In the genomic region with DNA sequence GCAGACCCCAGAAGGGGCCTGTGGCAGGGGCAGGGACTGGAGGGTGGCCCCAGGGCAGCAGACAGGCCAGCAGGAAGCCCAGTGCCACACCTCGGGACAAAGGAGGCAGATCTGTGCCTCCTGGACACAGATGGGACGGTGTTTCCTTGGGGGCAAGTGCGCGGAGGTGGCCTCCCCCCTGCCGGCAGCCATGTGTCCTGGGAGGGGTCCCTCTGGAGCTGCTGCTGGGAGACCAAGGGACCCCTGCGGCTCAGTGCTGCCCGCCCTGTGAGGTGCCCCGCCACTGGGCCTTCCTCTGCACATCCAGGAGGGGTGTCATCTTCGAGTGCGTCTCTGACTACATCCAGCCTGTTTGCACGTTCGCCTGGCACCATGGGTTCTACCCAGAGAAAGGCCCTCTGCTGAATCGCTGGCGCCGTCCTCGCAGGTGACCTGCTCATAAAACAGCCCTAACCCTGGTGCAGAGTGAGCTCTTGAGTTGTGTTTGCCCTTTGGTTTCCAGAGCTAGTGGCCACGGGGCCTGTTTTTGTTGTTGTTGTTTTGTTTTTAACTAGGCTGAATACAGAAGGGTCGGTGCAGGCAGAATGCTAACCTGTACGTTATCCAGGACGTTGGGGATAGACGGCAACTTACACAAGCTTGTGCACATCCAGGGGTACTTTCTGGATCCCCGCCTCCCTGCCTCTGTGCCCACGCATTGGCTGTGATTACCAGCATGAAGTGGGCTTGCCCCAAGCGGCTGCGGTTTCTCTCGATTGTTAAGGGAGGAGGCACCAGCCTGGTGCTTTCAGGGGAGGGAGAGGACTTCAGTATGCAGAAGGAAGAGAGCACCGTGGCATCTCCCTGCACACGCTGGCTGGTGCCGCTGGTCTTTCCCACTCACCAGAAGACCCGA, we compare ENCODE assay signal across 1 cellular context.
TF ChIP-seq lines count a peak whose summit lies in the region.

No MANE protein-coding gene starts in this region.

TF ChIP-seq in HEK293, 187 proteins besides CTCF, POLR2A, EP300 and RAD21 (continued from another document):
- TF ChIP-seq, protein P1, sequence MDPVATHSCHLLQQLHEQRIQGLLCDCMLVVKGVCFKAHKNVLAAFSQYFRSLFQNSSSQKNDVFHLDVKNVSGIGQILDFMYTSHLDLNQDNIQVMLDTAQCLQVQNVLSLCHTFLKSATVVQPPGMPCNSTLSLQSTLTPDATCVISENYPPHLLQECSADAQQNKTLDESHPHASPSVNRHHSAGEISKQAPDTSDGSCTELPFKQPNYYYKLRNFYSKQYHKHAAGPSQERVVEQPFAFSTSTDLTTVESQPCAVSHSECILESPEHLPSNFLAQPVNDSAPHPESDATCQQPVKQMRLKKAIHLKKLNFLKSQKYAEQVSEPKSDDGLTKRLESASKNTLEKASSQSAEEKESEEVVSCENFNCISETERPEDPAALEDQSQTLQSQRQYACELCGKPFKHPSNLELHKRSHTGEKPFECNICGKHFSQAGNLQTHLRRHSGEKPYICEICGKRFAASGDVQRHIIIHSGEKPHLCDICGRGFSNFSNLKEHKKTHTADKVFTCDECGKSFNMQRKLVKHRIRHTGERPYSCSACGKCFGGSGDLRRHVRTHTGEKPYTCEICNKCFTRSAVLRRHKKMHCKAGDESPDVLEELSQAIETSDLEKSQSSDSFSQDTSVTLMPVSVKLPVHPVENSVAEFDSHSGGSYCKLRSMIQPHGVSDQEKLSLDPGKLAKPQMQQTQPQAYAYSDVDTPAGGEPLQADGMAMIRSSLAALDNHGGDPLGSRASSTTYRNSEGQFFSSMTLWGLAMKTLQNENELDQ (tag by site-specific recombination; IDR thresholded peaks at IDR 0.05; ENCODE audit: low read depth) = no peak
- TF ChIP-seq, protein P2, sequence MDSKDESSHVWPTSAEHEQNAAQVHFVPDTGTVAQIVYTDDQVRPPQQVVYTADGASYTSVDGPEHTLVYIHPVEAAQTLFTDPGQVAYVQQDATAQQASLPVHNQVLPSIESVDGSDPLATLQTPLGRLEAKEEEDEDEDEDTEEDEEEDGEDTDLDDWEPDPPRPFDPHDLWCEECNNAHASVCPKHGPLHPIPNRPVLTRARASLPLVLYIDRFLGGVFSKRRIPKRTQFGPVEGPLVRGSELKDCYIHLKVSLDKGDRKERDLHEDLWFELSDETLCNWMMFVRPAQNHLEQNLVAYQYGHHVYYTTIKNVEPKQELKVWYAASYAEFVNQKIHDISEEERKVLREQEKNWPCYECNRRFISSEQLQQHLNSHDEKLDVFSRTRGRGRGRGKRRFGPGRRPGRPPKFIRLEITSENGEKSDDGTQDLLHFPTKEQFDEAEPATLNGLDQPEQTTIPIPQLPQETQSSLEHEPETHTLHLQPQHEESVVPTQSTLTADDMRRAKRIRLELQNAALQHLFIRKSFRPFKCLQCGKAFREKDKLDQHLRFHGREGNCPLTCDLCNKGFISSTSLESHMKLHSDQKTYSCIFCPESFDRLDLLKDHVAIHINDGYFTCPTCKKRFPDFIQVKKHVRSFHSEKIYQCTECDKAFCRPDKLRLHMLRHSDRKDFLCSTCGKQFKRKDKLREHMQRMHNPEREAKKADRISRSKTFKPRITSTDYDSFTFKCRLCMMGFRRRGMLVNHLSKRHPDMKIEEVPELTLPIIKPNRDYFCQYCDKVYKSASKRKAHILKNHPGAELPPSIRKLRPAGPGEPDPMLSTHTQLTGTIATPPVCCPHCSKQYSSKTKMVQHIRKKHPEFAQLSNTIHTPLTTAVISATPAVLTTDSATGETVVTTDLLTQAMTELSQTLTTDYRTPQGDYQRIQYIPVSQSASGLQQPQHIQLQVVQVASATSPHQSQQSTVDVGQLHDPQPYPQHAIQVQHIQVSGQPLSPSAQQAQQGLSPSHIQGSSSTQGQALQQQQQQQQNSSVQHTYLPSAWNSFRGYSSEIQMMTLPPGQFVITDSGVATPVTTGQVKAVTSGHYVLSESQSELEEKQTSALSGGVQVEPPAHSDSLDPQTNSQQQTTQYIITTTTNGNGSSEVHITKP (tag by site-specific recombination; IDR thresholded peaks at IDR 0.05) = peak; percentile 79
- TF ChIP-seq SP2 (tag by site-specific recombination; IDR thresholded peaks at IDR 0.05) (peak; percentile 59), ZIC2 (tag by site-specific recombination; IDR thresholded peaks at IDR 0.05) (peak; percentile 84), ZBTB48 (tag by site-specific recombination; IDR thresholded peaks at IDR 0.05) (peak; percentile 58), SP7 (tag by site-specific recombination; IDR thresholded peaks at IDR 0.05) (peak; percentile 53; the same call in 1 of the 2 replicates)
